ENCODE assay signal across 11 cellular contexts in the genomic region with DNA sequence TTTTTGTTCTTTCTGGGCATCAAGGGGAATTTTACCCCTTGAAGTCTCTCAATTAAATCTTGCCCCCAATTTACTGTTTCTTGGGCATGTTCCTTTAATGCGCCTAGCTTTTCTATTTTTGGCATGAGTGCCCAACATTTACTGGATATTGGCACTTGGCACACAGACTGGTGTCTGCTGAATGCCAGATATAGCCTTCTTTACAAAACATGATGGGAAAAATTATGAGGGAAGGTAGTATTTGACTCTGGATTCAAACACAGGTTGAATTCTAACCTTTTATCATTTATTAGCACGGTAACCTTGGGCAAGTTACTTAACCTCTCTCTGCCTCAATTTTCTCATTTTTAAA.
DNase-seq lines count a peak whose midpoint lies in the region; ATAC-seq and TF ChIP-seq lines count a peak whose summit lies in the region.
"Had no signal": no experiment of that assay in that cellular context is flagged by ENCODE, and none has a peak within 500 bp of the region (broad histone marks: within the 10 kb centered on the region; RNA-seq: fewer than 3 reads in every experiment).

No MANE protein-coding gene starts in this region.

- no peak for ATAC-seq in left cardiac atrium
- ATAC-seq: CD8-positive, alpha-beta T cell; GM23338 had no signal

- H3K4me1 ChIP-seq in left ventricle myocardium inferior (peaks cover 37% of the 10 kb centered on the region), osteoblast (ENCODE audit: insufficient read depth, low read length) (no peaks in the 10 kb centered on the region)

- H3K27ac ChIP-seq in left ventricle myocardium inferior (replicated peaks): peak overlapping the region; percentile 9
- no peak overlapping the region for H3K27ac ChIP-seq in osteoblast (ENCODE audit: low read depth, low read length)

- H3K9me3 ChIP-seq in left ventricle myocardium inferior (replicated peaks) (no peaks in the 10 kb centered on the region), osteoblast (ENCODE audit: low read depth, low read length) (no peaks in the 10 kb centered on the region)

- no peak overlapping the region for H3K4me3 ChIP-seq in left ventricle myocardium inferior
- H3K4me3 ChIP-seq in osteoblast (ENCODE audit: insufficient read depth, low read length): no peak overlapping the region
- H3K4me3 ChIP-seq: GM23338 had no signal

- H4K20me1 ChIP-seq in osteoblast (ENCODE audit: insufficient read depth, low read length): no peaks in the 10 kb centered on the region

- H3K4me2 ChIP-seq in osteoblast (ENCODE audit: insufficient read depth, low read length): no peak overlapping the region
- H3K4me2 ChIP-seq: GM23338 had no signal

- H3K36me3 ChIP-seq in left ventricle myocardium inferior: no peaks in the 10 kb centered on the region
- no peaks in the 10 kb centered on the region for H3K36me3 ChIP-seq in osteoblast (ENCODE audit: insufficient read depth, low read length)

- H3K27me3 ChIP-seq in left ventricle myocardium inferior (ENCODE audit: low read depth) (no peaks in the 10 kb centered on the region), osteoblast (ENCODE audit: insufficient read depth, low read length) (no peaks in the 10 kb centered on the region)

- intact Hi-C loops in left ventricle myocardium inferior (cut with micrococcal nuclease) (no loop called here), left cardiac atrium (cut with DNase I) (no loop called here)

- peak; percentile 35 for DNase-seq in NCI-H1092 treated with DMSO at 0.1 percent for 48 hours (lab: John Stamatoyannopoulos, UW)
- no peak for DNase-seq in NCI-H1092 (lab: John Stamatoyannopoulos, UW)
- no peak for DNase-seq in left ventricle myocardium inferior
- DNase-seq in left cardiac atrium: no peak
- DNase-seq in cerebellar cortex (ENCODE audit: low spot score): peak; percentile 76
- peak; percentile 7 for DNase-seq in myocyte (ENCODE audit: low read depth)
- no peak for DNase-seq in NAMALWA (ENCODE audit: low spot score)
- no peak for DNase-seq in osteoblast (ENCODE audit: insufficient read length, low spot score, missing footprints)
- DNase-seq: CD8-positive, alpha-beta T cell; COR-L47 had no signal

- H3K79me2 ChIP-seq in osteoblast (ENCODE audit: insufficient read depth, low read length): no peaks in the 10 kb centered on the region

- H2AFZ ChIP-seq in osteoblast (ENCODE audit: low read length): no peak overlapping the region
- H2AFZ ChIP-seq: GM23338 had no signal

- TF ChIP-seq CTCF in left ventricle myocardium inferior (IDR thresholded peaks at IDR 0.05; ENCODE audit: borderline replicate concordance) (no peak), osteoblast (IDR thresholded peaks at IDR 0.05; ENCODE audit: extremely low read depth, low read depth, low read length) (no peak)

Comparison
In these comparisons a context has a peak if more than half of its experiments do, and no peak if none do; other contexts are left out.
1. DNase-seq: peak in NCI-H1092 treated with DMSO at 0.1 percent for 48 hours (single experiment), cerebellar cortex (single experiment) and myocyte (single experiment); none in NCI-H1092 (single experiment), left ventricle myocardium inferior (single experiment), left cardiac atrium (single experiment), NAMALWA (single experiment) and osteoblast (single experiment).